In the genomic region with DNA sequence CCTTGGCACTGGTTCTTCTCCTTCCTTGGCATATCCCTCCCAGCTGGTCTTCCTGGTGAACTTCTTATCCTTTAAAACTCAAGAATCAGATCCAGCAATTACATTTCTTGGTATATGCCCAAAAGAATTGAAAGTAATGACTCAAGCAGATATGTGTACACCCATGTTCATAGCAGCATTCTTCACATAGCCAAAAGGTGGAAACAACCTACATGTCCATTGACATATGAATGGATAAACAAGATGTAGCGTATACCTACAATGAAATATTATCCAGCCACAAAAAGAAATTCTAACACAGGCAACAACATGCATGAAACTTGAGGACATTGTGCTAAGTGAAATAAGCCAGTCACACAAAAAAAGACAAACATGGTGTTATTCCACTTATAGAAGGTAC, we compare ENCODE assay signal across 15 cellular contexts.
DNase-seq lines count a peak whose midpoint lies in the region; ATAC-seq, FAIRE-seq and TF ChIP-seq lines count a peak whose summit lies in the region.
"Had no signal": no experiment of that assay in that cellular context is flagged by ENCODE, and none has a peak within 500 bp of the region (broad histone marks: within the 10 kb centered on the region; RNA-seq: fewer than 3 reads in every experiment).

No MANE protein-coding gene starts in this region.

- TF ChIP-seq CTCF in HCT116 (IDR thresholded peaks at IDR 0.05 in 2 of 3, conservative IDR thresholded peaks at IDR 0.05 in 1 of 3; ENCODE audit: borderline replicate concordance in 1 of 3, insufficient read depth in 1 of 3, low read depth in 2 of 3, low read length in 2 of 3) (no peak), bronchial epithelial cell (IDR thresholded peaks at IDR 0.05; ENCODE audit: insufficient read depth, low read length, severe bottlenecking) (no peak), foreskin keratinocyte (conservative IDR thresholded peaks at IDR 0.05) (no peak), type B pancreatic cell (conservative IDR thresholded peaks at IDR 0.05) (no peak)

- no peak for TF ChIP-seq RAD21 in HCT116 (IDR thresholded peaks at IDR 0.05; ENCODE audit: low read depth)

- no peaks in the 10 kb centered on the region for H3K36me3 Mint-ChIP-seq in type B pancreatic cell
- H3K36me3 Mint-ChIP-seq: CD4-positive, CD25-positive, alpha-beta regulatory T cell had no signal

- intact Hi-C loops in HCT116 (cut with micrococcal nuclease): no loop called here

- H3K9me3 ChIP-seq in HCT116 (ENCODE audit: control insufficient read depth in 1 of 2, insufficient read depth in 1 of 2, low read depth in 1 of 2, low read length in 2 of 2) (no peaks in the 10 kb centered on the region), Karpas-422 (ENCODE audit: low read length) (no peaks in the 10 kb centered on the region)
- H3K9me3 ChIP-seq: BLaER1 treated with 17β-estradiol and CSF1 and Interleukin-3, amounts not matched to agents 10 nM and 100 nM; HAP-1 had no signal

- no peak for FAIRE-seq in bronchial epithelial cell (lab: Jason Lieb, UNC)
- FAIRE-seq: H1 had no signal

- peaks cover 2 to 11% of the 10 kb centered on the region in 2 experiments; a peak in 3 of 4 replicates for H3K4me1 ChIP-seq in HCT116 (ENCODE audit: control insufficient read depth in 1 of 2, insufficient read depth in 2 of 2, low read length in 2 of 2)
- H3K4me1 ChIP-seq in foreskin keratinocyte: peaks cover 19% of the 10 kb centered on the region
- H3K4me1 ChIP-seq in Karpas-422 (ENCODE audit: low read length): no peaks in the 10 kb centered on the region
- H3K4me1 ChIP-seq: BLaER1 treated with 17β-estradiol and CSF1 and Interleukin-3, amounts not matched to agents 10 nM and 100 nM; HAP-1 had no signal

- no peak for TF ChIP-seq POLR2A in HCT116 (IDR thresholded peaks at IDR 0.05; ENCODE audit: borderline replicate concordance, extremely low read depth, insufficient read depth, insufficient read length)

- POLR2A ChIA-PET in HCT116 (lab: Charles Lee): no interaction called here

- CTCF ChIA-PET in HCT116 (lab: Charles Lee): no interaction called here

- BruUV-seq in HCT116 (replicated peaks; lab: Mats Ljungman, UMichigan): no TSS peak

- H3K27me3 Mint-ChIP-seq in type B pancreatic cell: no peaks in the 10 kb centered on the region

- no peaks in the 10 kb centered on the region for H3K36me3 ChIP-seq in HCT116 (ENCODE audit: control insufficient read depth in 1 of 2, insufficient read depth in 2 of 2, low read length in 2 of 2)
- no peaks in the 10 kb centered on the region for H3K36me3 ChIP-seq in bronchial epithelial cell (ENCODE audit: control insufficient read depth, insufficient read depth, low read length)
- H3K36me3 ChIP-seq in Karpas-422 (ENCODE audit: insufficient read depth, low read length): no peaks in the 10 kb centered on the region
- H3K36me3 ChIP-seq: BLaER1 treated with 17β-estradiol and CSF1 and Interleukin-3, amounts not matched to agents 10 nM and 100 nM; HAP-1 had no signal

- H3K4me1 Mint-ChIP-seq in type B pancreatic cell (ENCODE audit: unreplicated experiment): no peaks in the 10 kb centered on the region
- H3K4me1 Mint-ChIP-seq: CD4-positive, CD25-positive, alpha-beta regulatory T cell had no signal

- H3K27me3 ChIP-seq in HCT116 (ENCODE audit: insufficient read depth, low read length): no peaks in the 10 kb centered on the region
- no peaks in the 10 kb centered on the region for H3K27me3 ChIP-seq in bronchial epithelial cell (ENCODE audit: control insufficient read depth, insufficient read depth, low read length)
- no peaks in the 10 kb centered on the region for H3K27me3 ChIP-seq in foreskin keratinocyte
- H3K27me3 ChIP-seq in Karpas-422 (ENCODE audit: low read length): no peaks in the 10 kb centered on the region
- H3K27me3 ChIP-seq: BLaER1 treated with 17β-estradiol and CSF1 and Interleukin-3, amounts not matched to agents 10 nM and 100 nM had no signal

- H3K27ac ChIP-seq in HCT116 (ENCODE audit: low read depth, low read length): no peak overlapping the region
- peak overlapping the region; percentile 23 for H3K27ac ChIP-seq in foreskin keratinocyte
- H3K27ac ChIP-seq in Karpas-422 (ENCODE audit: low read length): no peak overlapping the region
- H3K27ac ChIP-seq: BLaER1 treated with 17β-estradiol and CSF1 and Interleukin-3, amounts not matched to agents 10 nM and 100 nM had no signal

- H3K9me3 Mint-ChIP-seq in type B pancreatic cell: peaks cover 4% of the 10 kb centered on the region
- H3K9me3 Mint-ChIP-seq: HFFc6 had no signal

- no peak for ATAC-seq in HCT116
- peak; percentile 18 for ATAC-seq in foreskin keratinocyte

- H3K4me3 Mint-ChIP-seq in type B pancreatic cell: peak overlapping the region; percentile 52
- H3K4me3 Mint-ChIP-seq: HFFc6 had no signal

- H2AFZ ChIP-seq in HCT116 (ENCODE audit: low read depth, low read length, poor library complexity, severe bottlenecking) (no peak overlapping the region), Karpas-422 (ENCODE audit: low read length) (no peak overlapping the region)

- H3K27ac Mint-ChIP-seq in type B pancreatic cell: peak overlapping the region; percentile 97
- H3K27ac Mint-ChIP-seq: HFFc6 had no signal

- no peak for DNase-seq in HCT116 (ENCODE audit: low read depth, low spot score)
- peak; percentile 77 for DNase-seq in bronchial epithelial cell (ENCODE audit: low read depth)
- peak in 1 of 2 donors; percentile 74 for DNase-seq in foreskin keratinocyte
- DNase-seq in type B pancreatic cell (ENCODE audit: extremely low spot score, unreplicated experiment): no peak
- no peak for DNase-seq in glomerular visceral epithelial cell (ENCODE audit: extremely low spot score)
- DNase-seq in Karpas-422: no peak
- no peak for DNase-seq in NOMO-1 treated with dmso at 0.1 percent for 144 hours (lab: John Stamatoyannopoulos, UW; ENCODE audit: unreplicated experiment)
- DNase-seq: ACHN; Calu3; CD4-positive, CD25-positive, alpha-beta regulatory T cell; DMS 273 treated with DMSO at 0.1 percent for 48 hours; HFFc6 had no signal

- H3K9me2 ChIP-seq in HCT116 (ENCODE audit: insufficient read depth) (no peaks in the 10 kb centered on the region), Karpas-422 (replicated peaks; ENCODE audit: insufficient read depth, low read length) (no peaks in the 10 kb centered on the region)

- no peak overlapping the region for H3K4me2 ChIP-seq in HCT116 (ENCODE audit: low read length)
- no peak overlapping the region for H3K4me2 ChIP-seq in Karpas-422 (ENCODE audit: low read depth, low read length, poor library complexity, severe bottlenecking)
- H3K4me2 ChIP-seq: BLaER1 treated with 17β-estradiol and CSF1 and Interleukin-3, amounts not matched to agents 10 nM and 100 nM had no signal

- H3K9ac ChIP-seq in HCT116 (ENCODE audit: low read length) (no peak overlapping the region), Karpas-422 (ENCODE audit: low read length) (no peak overlapping the region)
- H3K9ac ChIP-seq: BLaER1 treated with 17β-estradiol and CSF1 and Interleukin-3, amounts not matched to agents 10 nM and 100 nM had no signal

- H3K79me2 ChIP-seq in HCT116 (ENCODE audit: insufficient read depth, low read length): no peaks in the 10 kb centered on the region
- no peaks in the 10 kb centered on the region for H3K79me2 ChIP-seq in Karpas-422 (ENCODE audit: low read length)

- no peaks in the 10 kb centered on the region for H4K20me1 ChIP-seq in HCT116 (ENCODE audit: insufficient read depth)
- H4K20me1 ChIP-seq in Karpas-422 (ENCODE audit: insufficient read depth, low read depth, low read length): no peaks in the 10 kb centered on the region
- H4K20me1 ChIP-seq: BLaER1 treated with 17β-estradiol and CSF1 and Interleukin-3, amounts not matched to agents 10 nM and 100 nM had no signal

- no peak overlapping the region for H3K4me3 ChIP-seq in HCT116 (replicated peaks in 1 of 2; ENCODE audit: low read depth in 1 of 2, low read length in 2 of 2)
- no peak overlapping the region for H3K4me3 ChIP-seq in bronchial epithelial cell (ENCODE audit: low read depth, low read length)
- no peak overlapping the region for H3K4me3 ChIP-seq in Karpas-422 (ENCODE audit: low read length)
- H3K4me3 ChIP-seq: BLaER1 treated with 17β-estradiol and CSF1 and Interleukin-3, amounts not matched to agents 10 nM and 100 nM; HAP-1 had no signal

- RAD21 ChIA-PET in HCT116 (lab: Charles Lee; ENCODE audit: low non-redundant PET in 1 of 2, low total read pairs in 2 of 2, uncharacterized antibody in 2 of 2, unreplicated experiment in 2 of 2): no interaction called here

TF ChIP-seq in HCT116, 20 proteins besides CTCF, POLR2A, EP300 and RAD21:
- peak; percentile 51; the same call in 1 of the 2 replicates for TF ChIP-seq CBX3 (IDR thresholded peaks at IDR 0.05; ENCODE audit: low read depth)
- TF ChIP-seq EZH2phosphoT487 (IDR thresholded peaks at IDR 0.05; ENCODE audit: borderline replicate concordance): no peak
